In the genomic region with DNA sequence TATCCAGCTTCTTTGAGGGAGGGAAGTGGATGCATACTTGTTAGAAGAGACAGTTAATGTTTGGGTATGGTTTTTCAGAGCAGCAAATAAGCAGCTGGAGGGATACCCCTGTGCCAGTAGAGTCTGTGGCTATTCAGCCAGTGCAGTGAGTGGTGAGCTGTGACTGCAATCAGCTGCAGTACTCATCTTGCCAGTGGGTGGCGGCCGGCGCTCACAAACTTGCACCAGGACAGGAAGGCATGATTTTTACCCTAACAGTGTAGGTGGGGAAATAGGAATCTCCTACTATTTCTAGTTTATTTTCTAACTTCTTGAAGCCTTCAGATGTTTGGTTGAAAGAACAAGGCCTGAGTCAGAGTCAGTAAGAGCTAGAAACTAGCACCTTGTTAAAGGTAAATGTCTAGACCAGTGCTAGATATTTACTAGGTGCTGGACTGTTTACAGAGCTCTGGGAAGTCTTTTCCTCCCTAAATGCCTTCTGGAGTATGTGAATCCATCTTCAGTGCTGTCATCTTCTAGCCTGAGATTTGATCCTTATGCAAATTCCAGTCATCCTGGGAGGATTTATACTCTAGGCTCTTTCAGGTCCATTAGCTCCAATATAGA, we compare ENCODE assay signal across 1 cellular context.
TF ChIP-seq lines count a peak whose summit lies in the region.

No MANE protein-coding gene starts in this region.

TF ChIP-seq in HCT116, 20 proteins besides CTCF, POLR2A, EP300 and RAD21 (continued from another document):
- TF ChIP-seq TCF7L2 (IDR thresholded peaks at IDR 0.05; ENCODE audit: borderline replicate concordance, extremely low read depth, insufficient read depth, insufficient read length) (no peak), EZH2phosphoT487 (IDR thresholded peaks at IDR 0.05; ENCODE audit: borderline replicate concordance) (no peak), SIN3A (IDR thresholded peaks at IDR 0.05; ENCODE audit: low read depth) (no peak), ZFX (IDR thresholded peaks at IDR 0.05) (no peak), EGR1 (IDR thresholded peaks at IDR 0.05; ENCODE audit: low read depth) (no peak), ZNF274 (IDR thresholded peaks at IDR 0.05; ENCODE audit: low read depth, low read length) (no peak), JUND (IDR thresholded peaks at IDR 0.05) (no peak), EZH2 (IDR thresholded peaks at IDR 0.05) (no peak)
- TF ChIP-seq, protein P1, sequence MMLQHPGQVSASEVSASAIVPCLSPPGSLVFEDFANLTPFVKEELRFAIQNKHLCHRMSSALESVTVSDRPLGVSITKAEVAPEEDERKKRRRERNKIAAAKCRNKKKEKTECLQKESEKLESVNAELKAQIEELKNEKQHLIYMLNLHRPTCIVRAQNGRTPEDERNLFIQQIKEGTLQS (IDR thresholded peaks at IDR 0.05): no peak
